Comparison of ENCODE assay signal across 1 cellular context in the genomic region with DNA sequence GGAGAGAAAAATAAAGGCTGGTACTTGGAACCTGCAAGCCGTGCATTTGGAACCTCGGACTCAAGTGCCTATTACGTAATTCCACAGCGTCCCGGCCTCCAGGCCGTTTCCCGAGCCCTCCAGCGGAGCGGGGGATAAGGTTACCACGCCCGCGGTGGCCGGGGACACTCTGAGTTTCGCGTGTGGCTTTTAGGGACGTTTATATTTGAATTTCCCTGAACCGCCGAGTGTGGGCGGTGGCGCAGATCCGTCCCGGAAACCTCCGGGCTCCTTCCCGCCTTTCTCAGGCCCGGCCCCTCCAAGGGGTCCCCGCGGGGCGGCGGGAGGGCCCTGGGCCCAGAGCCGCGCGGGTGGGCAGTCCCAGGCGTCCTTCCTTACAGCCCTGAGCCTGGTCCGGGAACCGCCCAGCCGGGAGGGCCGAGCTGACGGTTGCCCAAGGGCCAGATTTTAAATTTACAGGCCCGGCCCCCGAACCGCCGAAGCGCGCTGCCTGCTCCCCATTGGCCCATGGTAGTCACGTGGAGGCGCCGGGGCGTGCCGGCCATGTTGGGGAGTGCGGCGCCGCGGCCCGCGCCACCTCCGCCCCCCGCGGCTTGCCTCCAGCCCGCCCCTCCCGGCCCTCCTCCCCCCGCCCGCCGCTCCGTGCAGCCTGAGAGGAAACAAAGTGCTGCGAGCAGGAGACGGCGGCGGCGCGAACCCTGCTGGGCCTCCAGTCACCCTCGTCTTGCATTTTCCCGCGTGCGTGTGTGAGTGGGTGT.
A peak's percentile ranks its signal among the peaks of the same experiment; 100 is the strongest.
TF ChIP-seq lines count a peak whose summit lies in the region.

A gene with protein sequence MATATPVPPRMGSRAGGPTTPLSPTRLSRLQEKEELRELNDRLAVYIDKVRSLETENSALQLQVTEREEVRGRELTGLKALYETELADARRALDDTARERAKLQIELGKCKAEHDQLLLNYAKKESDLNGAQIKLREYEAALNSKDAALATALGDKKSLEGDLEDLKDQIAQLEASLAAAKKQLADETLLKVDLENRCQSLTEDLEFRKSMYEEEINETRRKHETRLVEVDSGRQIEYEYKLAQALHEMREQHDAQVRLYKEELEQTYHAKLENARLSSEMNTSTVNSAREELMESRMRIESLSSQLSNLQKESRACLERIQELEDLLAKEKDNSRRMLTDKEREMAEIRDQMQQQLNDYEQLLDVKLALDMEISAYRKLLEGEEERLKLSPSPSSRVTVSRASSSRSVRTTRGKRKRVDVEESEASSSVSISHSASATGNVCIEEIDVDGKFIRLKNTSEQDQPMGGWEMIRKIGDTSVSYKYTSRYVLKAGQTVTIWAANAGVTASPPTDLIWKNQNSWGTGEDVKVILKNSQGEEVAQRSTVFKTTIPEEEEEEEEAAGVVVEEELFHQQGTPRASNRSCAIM (plus strand): TSS at position 638 of the 758 bp plus-strand sequence. CDS start 373 bp downstream, outside the sequence.

TF ChIP-seq in HepG2, 621 proteins besides CTCF, POLR2A, EP300 and RAD21 (continued from another document and continues in another):
- TF ChIP-seq, protein P1, sequence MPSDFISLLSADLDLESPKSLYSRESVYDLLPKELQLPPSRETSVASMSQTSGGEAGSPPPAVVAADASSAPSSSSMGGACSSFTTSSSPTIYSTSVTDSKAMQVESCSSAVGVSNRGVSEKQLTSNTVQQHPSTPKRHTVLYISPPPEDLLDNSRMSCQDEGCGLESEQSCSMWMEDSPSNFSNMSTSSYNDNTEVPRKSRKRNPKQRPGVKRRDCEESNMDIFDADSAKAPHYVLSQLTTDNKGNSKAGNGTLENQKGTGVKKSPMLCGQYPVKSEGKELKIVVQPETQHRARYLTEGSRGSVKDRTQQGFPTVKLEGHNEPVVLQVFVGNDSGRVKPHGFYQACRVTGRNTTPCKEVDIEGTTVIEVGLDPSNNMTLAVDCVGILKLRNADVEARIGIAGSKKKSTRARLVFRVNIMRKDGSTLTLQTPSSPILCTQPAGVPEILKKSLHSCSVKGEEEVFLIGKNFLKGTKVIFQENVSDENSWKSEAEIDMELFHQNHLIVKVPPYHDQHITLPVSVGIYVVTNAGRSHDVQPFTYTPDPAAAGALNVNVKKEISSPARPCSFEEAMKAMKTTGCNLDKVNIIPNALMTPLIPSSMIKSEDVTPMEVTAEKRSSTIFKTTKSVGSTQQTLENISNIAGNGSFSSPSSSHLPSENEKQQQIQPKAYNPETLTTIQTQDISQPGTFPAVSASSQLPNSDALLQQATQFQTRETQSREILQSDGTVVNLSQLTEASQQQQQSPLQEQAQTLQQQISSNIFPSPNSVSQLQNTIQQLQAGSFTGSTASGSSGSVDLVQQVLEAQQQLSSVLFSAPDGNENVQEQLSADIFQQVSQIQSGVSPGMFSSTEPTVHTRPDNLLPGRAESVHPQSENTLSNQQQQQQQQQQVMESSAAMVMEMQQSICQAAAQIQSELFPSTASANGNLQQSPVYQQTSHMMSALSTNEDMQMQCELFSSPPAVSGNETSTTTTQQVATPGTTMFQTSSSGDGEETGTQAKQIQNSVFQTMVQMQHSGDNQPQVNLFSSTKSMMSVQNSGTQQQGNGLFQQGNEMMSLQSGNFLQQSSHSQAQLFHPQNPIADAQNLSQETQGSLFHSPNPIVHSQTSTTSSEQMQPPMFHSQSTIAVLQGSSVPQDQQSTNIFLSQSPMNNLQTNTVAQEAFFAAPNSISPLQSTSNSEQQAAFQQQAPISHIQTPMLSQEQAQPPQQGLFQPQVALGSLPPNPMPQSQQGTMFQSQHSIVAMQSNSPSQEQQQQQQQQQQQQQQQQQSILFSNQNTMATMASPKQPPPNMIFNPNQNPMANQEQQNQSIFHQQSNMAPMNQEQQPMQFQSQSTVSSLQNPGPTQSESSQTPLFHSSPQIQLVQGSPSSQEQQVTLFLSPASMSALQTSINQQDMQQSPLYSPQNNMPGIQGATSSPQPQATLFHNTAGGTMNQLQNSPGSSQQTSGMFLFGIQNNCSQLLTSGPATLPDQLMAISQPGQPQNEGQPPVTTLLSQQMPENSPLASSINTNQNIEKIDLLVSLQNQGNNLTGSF (CRISPR knock-in tag; IDR thresholded peaks at IDR 0.05) = 0 out of 2 replicates have a peak, but pooled peaks have one; percentile 44
- TF ChIP-seq ZNF614 (CRISPR knock-in tag; IDR thresholded peaks at IDR 0.05; ENCODE audit: borderline replicate concordance) (no peak), IKZF4 (CRISPR knock-in tag; IDR thresholded peaks at IDR 0.05; ENCODE audit: borderline replicate concordance, low read depth, not compliant biosample characterization) (no peak), RNF2 (conservative IDR thresholded peaks at IDR 0.05; ENCODE audit: low read depth) (no peak; the same call in 1 of the 2 replicates), ZNF891 (CRISPR knock-in tag; IDR thresholded peaks at IDR 0.05) (no peak), ZBTB7A (CRISPR knock-in tag; IDR thresholded peaks at IDR 0.05) (no peak), PCBP2 (optimal IDR thresholded peaks at IDR 0.05; ENCODE audit: low read depth, low read length, poor library complexity, severe bottlenecking) (no peak), RXRA (CRISPR knock-in tag; IDR thresholded peaks at IDR 0.05) (peak; percentile 37; the same call in 1 of the 2 replicates), ZNF777 (CRISPR knock-in tag; IDR thresholded peaks at IDR 0.05) (no peak), ZNF678 (CRISPR knock-in tag; IDR thresholded peaks at IDR 0.05) (0 out of 2 replicates have a peak, but pooled peaks have one; percentile 28), TBP (CRISPR knock-in tag; IDR thresholded peaks at IDR 0.05) (no peak), TEAD2 (CRISPR knock-in tag; IDR thresholded peaks at IDR 0.05) (no peak), RFX1 (IDR thresholded peaks at IDR 0.05) (no peak), ZNF772 (CRISPR knock-in tag; IDR thresholded peaks at IDR 0.05) (peak; percentile 59; the same call in 1 of the 2 replicates), ZNF660 (CRISPR knock-in tag; IDR thresholded peaks at IDR 0.05; ENCODE audit: borderline replicate concordance, low read depth) (no peak), ZNF879 (CRISPR knock-in tag; IDR thresholded peaks at IDR 0.05) (peak; percentile 75; the same call in 1 of the 2 replicates), NFIB (CRISPR knock-in tag; IDR thresholded peaks at IDR 0.05; ENCODE audit: borderline replicate concordance) (no peak), ZNF749 (CRISPR knock-in tag; IDR thresholded peaks at IDR 0.05; ENCODE audit: borderline replicate concordance) (no peak), SP5 (CRISPR knock-in tag; IDR thresholded peaks at IDR 0.05; ENCODE audit: borderline replicate concordance, low read depth) (peak; percentile 41; the same call in 1 of the 2 replicates), SAFB2 (CRISPR knock-in tag; IDR thresholded peaks at IDR 0.05; ENCODE audit: borderline replicate concordance, low read depth) (no peak), NFE2L2 (IDR thresholded peaks at IDR 0.05; ENCODE audit: low read length) (no peak), ZNF121 (CRISPR knock-in tag; IDR thresholded peaks at IDR 0.05) (no peak), ZNF589 (CRISPR knock-in tag; conservative IDR thresholded peaks at IDR 0.05) (peak; percentile 87), ZNF781 (CRISPR knock-in tag; IDR thresholded peaks at IDR 0.05; ENCODE audit: borderline replicate concordance, not compliant biosample characterization) (peak; percentile 69), ZNF788 (CRISPR knock-in tag; IDR thresholded peaks at IDR 0.05; ENCODE audit: borderline replicate concordance) (no peak; the same call in 1 of the 2 replicates), HNRNPL (IDR thresholded peaks at IDR 0.05; ENCODE audit: low read depth, low read length) (no peak; the same call in 1 of the 2 replicates), ZSCAN21 (CRISPR knock-in tag; IDR thresholded peaks at IDR 0.05; ENCODE audit: borderline replicate concordance) (no peak), NFATC3 (CRISPR knock-in tag; IDR thresholded peaks at IDR 0.05) (no peak), ISL2 (CRISPR knock-in tag; IDR thresholded peaks at IDR 0.05) (peak; percentile 71)
- TF ChIP-seq, protein P2, sequence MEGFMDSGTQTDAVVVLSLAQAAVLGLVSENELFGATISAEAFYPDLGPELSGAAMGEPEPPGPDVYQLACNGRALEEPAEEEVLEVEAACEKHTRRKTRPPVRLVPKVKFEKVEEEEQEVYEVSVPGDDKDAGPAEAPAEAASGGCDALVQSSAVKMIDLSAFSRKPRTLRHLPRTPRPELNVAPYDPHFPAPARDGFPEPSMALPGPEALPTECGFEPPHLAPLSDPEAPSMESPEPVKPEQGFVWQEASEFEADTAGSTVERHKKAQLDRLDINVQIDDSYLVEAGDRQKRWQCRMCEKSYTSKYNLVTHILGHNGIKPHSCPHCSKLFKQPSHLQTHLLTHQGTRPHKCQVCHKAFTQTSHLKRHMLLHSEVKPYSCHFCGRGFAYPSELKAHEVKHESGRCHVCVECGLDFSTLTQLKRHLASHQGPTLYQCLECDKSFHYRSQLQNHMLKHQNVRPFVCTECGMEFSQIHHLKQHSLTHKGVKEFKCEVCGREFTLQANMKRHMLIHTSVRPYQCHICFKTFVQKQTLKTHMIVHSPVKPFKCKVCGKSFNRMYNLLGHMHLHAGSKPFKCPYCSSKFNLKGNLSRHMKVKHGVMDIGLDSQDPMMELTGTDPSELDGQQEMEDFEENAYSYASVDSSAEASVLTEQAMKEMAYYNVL (CRISPR knock-in tag; IDR thresholded peaks at IDR 0.05; ENCODE audit: borderline replicate concordance) = peak; percentile 86
- TF ChIP-seq, protein P3, sequence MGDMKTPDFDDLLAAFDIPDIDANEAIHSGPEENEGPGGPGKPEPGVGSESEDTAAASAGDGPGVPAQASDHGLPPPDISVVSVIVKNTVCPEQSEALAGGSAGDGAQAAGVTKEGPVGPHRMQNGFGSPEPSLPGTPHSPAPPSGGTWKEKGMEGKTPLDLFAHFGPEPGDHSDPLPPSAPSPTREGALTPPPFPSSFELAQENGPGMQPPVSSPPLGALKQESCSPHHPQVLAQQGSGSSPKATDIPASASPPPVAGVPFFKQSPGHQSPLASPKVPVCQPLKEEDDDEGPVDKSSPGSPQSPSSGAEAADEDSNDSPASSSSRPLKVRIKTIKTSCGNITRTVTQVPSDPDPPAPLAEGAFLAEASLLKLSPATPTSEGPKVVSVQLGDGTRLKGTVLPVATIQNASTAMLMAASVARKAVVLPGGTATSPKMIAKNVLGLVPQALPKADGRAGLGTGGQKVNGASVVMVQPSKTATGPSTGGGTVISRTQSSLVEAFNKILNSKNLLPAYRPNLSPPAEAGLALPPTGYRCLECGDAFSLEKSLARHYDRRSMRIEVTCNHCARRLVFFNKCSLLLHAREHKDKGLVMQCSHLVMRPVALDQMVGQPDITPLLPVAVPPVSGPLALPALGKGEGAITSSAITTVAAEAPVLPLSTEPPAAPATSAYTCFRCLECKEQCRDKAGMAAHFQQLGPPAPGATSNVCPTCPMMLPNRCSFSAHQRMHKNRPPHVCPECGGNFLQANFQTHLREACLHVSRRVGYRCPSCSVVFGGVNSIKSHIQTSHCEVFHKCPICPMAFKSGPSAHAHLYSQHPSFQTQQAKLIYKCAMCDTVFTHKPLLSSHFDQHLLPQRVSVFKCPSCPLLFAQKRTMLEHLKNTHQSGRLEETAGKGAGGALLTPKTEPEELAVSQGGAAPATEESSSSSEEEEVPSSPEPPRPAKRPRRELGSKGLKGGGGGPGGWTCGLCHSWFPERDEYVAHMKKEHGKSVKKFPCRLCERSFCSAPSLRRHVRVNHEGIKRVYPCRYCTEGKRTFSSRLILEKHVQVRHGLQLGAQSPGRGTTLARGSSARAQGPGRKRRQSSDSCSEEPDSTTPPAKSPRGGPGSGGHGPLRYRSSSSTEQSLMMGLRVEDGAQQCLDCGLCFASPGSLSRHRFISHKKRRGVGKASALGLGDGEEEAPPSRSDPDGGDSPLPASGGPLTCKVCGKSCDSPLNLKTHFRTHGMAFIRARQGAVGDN (CRISPR knock-in tag; IDR thresholded peaks at IDR 0.05) = peak; percentile 80
- TF ChIP-seq, protein P4, sequence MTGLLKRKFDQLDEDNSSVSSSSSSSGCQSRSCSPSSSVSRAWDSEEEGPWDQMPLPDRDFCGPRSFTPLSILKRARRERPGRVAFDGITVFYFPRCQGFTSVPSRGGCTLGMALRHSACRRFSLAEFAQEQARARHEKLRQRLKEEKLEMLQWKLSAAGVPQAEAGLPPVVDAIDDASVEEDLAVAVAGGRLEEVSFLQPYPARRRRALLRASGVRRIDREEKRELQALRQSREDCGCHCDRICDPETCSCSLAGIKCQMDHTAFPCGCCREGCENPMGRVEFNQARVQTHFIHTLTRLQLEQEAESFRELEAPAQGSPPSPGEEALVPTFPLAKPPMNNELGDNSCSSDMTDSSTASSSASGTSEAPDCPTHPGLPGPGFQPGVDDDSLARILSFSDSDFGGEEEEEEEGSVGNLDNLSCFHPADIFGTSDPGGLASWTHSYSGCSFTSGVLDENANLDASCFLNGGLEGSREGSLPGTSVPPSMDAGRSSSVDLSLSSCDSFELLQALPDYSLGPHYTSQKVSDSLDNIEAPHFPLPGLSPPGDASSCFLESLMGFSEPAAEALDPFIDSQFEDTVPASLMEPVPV (CRISPR knock-in tag; IDR thresholded peaks at IDR 0.05) = peak; percentile 58; the same call in 1 of the 2 replicates
- TF ChIP-seq, protein P5, sequence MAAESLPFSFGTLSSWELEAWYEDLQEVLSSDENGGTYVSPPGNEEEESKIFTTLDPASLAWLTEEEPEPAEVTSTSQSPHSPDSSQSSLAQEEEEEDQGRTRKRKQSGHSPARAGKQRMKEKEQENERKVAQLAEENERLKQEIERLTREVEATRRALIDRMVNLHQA (CRISPR knock-in tag; IDR thresholded peaks at IDR 0.05) = peak; percentile 23; the same call in 1 of the 2 replicates
- TF ChIP-seq, protein P6, sequence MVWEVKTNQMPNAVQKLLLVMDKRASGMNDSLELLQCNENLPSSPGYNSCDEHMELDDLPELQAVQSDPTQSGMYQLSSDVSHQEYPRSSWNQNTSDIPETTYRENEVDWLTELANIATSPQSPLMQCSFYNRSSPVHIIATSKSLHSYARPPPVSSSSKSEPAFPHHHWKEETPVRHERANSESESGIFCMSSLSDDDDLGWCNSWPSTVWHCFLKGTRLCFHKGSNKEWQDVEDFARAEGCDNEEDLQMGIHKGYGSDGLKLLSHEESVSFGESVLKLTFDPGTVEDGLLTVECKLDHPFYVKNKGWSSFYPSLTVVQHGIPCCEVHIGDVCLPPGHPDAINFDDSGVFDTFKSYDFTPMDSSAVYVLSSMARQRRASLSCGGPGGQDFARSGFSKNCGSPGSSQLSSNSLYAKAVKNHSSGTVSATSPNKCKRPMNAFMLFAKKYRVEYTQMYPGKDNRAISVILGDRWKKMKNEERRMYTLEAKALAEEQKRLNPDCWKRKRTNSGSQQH (CRISPR knock-in tag; IDR thresholded peaks at IDR 0.05; ENCODE audit: low read depth) = peak; percentile 39; the same call in 1 of the 2 replicates
- TF ChIP-seq, protein P7, sequence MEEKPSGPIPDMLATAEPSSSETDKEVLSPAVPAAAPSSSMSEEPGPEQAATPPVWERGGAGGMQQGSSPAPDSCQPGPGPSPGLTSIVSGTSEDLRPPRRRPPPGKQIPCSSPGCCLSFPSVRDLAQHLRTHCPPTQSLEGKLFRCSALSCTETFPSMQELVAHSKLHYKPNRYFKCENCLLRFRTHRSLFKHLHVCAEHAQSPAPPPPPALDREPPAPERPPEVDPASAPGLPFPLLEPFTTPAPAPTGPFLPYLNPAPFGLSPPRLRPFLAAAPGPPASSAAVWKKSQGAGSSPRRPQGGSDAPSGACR (CRISPR knock-in tag; IDR thresholded peaks at IDR 0.05) = no peak
- TF ChIP-seq, protein P8, sequence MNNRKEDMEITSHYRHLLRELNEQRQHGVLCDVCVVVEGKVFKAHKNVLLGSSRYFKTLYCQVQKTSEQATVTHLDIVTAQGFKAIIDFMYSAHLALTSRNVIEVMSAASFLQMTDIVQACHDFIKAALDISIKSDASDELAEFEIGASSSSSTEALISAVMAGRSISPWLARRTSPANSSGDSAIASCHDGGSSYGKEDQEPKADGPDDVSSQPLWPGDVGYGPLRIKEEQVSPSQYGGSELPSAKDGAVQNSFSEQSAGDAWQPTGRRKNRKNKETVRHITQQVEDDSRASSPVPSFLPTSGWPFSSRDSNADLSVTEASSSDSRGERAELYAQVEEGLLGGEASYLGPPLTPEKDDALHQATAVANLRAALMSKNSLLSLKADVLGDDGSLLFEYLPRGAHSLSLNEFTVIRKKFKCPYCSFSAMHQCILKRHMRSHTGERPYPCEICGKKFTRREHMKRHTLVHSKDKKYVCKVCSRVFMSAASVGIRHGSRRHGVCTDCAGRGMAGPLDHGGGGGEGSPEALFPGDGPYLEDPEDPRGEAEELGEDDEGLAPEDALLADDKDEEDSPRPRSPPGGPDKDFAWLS (CRISPR knock-in tag; IDR thresholded peaks at IDR 0.05; ENCODE audit: borderline replicate concordance) = no peak
